ENCODE assay signal across 29 cellular contexts in the genomic region with DNA sequence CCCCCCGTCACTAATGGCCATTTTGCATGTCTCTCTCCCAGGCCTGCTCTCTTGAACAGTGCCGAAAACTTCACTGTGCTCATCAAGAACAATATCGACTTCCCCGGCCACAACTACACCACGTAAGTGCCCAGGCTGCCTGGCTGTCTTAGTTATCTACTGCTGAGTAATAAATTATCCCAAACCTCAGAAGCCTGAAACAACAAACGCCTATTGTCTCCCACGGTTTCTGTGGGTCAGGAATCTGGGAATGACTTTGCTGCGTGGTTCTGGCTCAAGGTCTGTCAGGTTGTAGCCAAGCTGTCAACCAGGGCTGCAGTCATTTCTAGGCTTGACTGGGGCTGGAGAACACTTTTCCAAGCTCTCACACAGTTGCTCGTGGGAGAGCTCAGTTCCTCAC. TPM values are rescaled to one million over a fixed set of nuclear protein-coding genes. Genes with fewer than 3 reads are reported as not detected.
DNase-seq lines count a peak whose midpoint lies in the region; ATAC-seq, FAIRE-seq and TF ChIP-seq lines count a peak whose summit lies in the region.
"Had no signal": no experiment of that assay in that cellular context is flagged by ENCODE, and none has a peak within 500 bp of the region (broad histone marks: within the 10 kb centered on the region; RNA-seq: fewer than 3 reads in every experiment).

No MANE protein-coding gene starts in this region.

- TF ChIP-seq RAD21 in K562 (CRISPR knock-in tag; conservative IDR thresholded peaks at IDR 0.05 in 1 of 2, IDR thresholded peaks at IDR 0.05 in 1 of 2), result 0 out of 4 replicates have a peak, but pooled peaks of 1 of the 2 experiments have one; percentile 12

- H3K36me3 ChIP-seq in K562 (ENCODE audit: control insufficient read depth, insufficient read depth, low read length) (no peaks in the 10 kb centered on the region), PC-9 (ENCODE audit: low read depth) (no peaks in the 10 kb centered on the region)
- H3K36me3 ChIP-seq: ovary, right atrium auricular region had no signal

- H2AFZ ChIP-seq in K562 (ENCODE audit: low read depth, low read length) (peak overlapping the region; percentile 26), PC-9 (no peak overlapping the region)
- H2AFZ ChIP-seq: hepatocyte had no signal

- H3K4me3 ChIP-seq in K562, result no peak overlapping the region
- H3K4me3 ChIP-seq in PC-9, result no peak overlapping the region
- H3K4me3 ChIP-seq: hepatocyte, ovary, right atrium auricular region, tibial artery had no signal

- no peak overlapping the region for H3K27ac ChIP-seq in K562 (ENCODE audit: extremely low read depth, low read depth, low read length)
- no peak overlapping the region for H3K27ac ChIP-seq in PC-9
- H3K27ac ChIP-seq: epithelial cell of prostate, hepatocyte, ovary, right atrium auricular region, tibial artery had no signal

- no peaks in the 10 kb centered on the region for H4K20me1 ChIP-seq in K562 (replicated peaks; ENCODE audit: control insufficient read depth, insufficient read depth, low read length)
- H4K20me1 ChIP-seq in PC-9 (ENCODE audit: insufficient read depth), result no peaks in the 10 kb centered on the region

- WGBS in K562 (ENCODE audit: insufficient coverage, low coverage, missing lambda C conversion rate), result 26% methylated on average over 9 of the region's 9 CpGs

- BruUV-seq in K562 (replicated peaks; lab: Mats Ljungman, UMichigan) (no TSS peak), PC-9 (replicated peaks; lab: Mats Ljungman, UMichigan) (no TSS peak)

- in situ Hi-C loops in K562 (cut with MboI), result no loop called here

- POLR2A ChIA-PET in K562 (lab: Yijun Ruan, JAX) (interaction anchor here (1.5 kb wide), 1 partner anchor 11 kb away, joined by 3 read pairs; no protein-coding TSS in a partner anchor), PC-9 (lab: Charles Lee; ENCODE audit: unreplicated experiment) (no interaction called here)

- TF ChIP-seq CTCF in K562 (IDR thresholded peaks at IDR 0.05 in 2 of 3, conservative IDR thresholded peaks at IDR 0.05 in 1 of 3; ENCODE audit: insufficient read depth in 2 of 3, low read depth in 1 of 3, low read length in 3 of 3) (no peak), PC-9 (conservative IDR thresholded peaks at IDR 0.05) (no peak)

- FAIRE-seq in K562 (lab: Jason Lieb, UNC), result no peak
- FAIRE-seq: A204.1 had no signal

- no peaks in the 10 kb centered on the region for H3K27me3 ChIP-seq in K562 (ENCODE audit: control insufficient read depth in 2 of 2, insufficient read depth in 2 of 2, low read length in 2 of 2)
- no peaks in the 10 kb centered on the region for H3K27me3 ChIP-seq in PC-9 (ENCODE audit: insufficient read depth, low read depth)
- H3K27me3 ChIP-seq: hepatocyte, ovary, right atrium auricular region, tibial artery had no signal

- no peak for TF ChIP-seq POLR2A in K562 (conservative IDR thresholded peaks at IDR 0.05)

- H3K4me1 ChIP-seq in K562 (replicated peaks in 1 of 2; ENCODE audit: control insufficient read depth in 2 of 2, insufficient read depth in 2 of 2, low read length in 2 of 2), result peaks cover 2 to 4% of the 10 kb centered on the region in 2 experiments; a peak in 2 of 5 replicates
- H3K4me1 ChIP-seq in PC-9 (replicated peaks; ENCODE audit: insufficient read depth), result peaks cover 5% of the 10 kb centered on the region
- H3K4me1 ChIP-seq: right atrium auricular region, tibial artery had no signal

- H3K9me2 ChIP-seq in PC-9 (ENCODE audit: insufficient read depth), result no peaks in the 10 kb centered on the region

- no peaks in the 10 kb centered on the region for H3K9me1 ChIP-seq in K562 (ENCODE audit: control insufficient read depth, insufficient read depth, low read length)

- H3K4me2 ChIP-seq in K562 (ENCODE audit: insufficient read depth, low read length) (no peak overlapping the region), PC-9 (no peak overlapping the region)
- H3K4me2 ChIP-seq: hepatocyte had no signal

- no peak overlapping the region; a peak in 1 of 4 replicates for H3K9ac ChIP-seq in K562 (ENCODE audit: insufficient read depth in 1 of 2, low read depth in 2 of 2, low read length in 2 of 2)

- DNase-seq in A172 (ENCODE audit: low spot score) (peak; percentile 83), NCI-H226 (peak; percentile 40), K562 (ENCODE audit: extremely low read depth in 1 of 4, low spot score in 3 of 4) (no peak), left kidney (ENCODE audit: low read depth, low spot score) (peak; percentile 26), head of caudate nucleus (no peak), PC-9 (no peak)
- DNase-seq in activated CD8-positive, alpha-beta memory T cell treated with anti-CD3 and anti-CD28 coated beads, Interleukin-2, amount 50 U/mL, for 4 hours, result no peak
- DNase-seq: activated CD4-positive, alpha-beta T cell treated with anti-CD3 and anti-CD28 coated beads for 4 hours; activated naive CD4-positive, alpha-beta T cell treated with anti-CD3 and anti-CD28 coated beads, Interleukin-2, amount 10 ng/mL, durations not matched to agents 7 days and 5 days; activated T-cell treated with anti-CD3 and anti-CD28 coated beads, Interleukin-2, amount 50 U/mL, for 72 hours; AML-193; aorta; CD4-positive, alpha-beta memory T cell; DMS153; effector CD4-positive, alpha-beta T cell; foreskin fibroblast; immature natural killer cell; NCI-H2029 treated with DMSO at 0.1 percent for 48 hours; NCI-H345; ovary; SHP77 treated with DMSO at 0.1 percent for 48 hours; stimulated activated naive CD4-positive, alpha-beta T cell treated with Interleukin-2 at 50 U/mL for 16 hours had no signal

- H3K79me2 ChIP-seq in K562 (ENCODE audit: control insufficient read depth, insufficient read depth, low read length), result no peaks in the 10 kb centered on the region
- H3K79me2 ChIP-seq in PC-9 (ENCODE audit: low read depth), result no peaks in the 10 kb centered on the region
- H3K79me2 ChIP-seq: hepatocyte had no signal

- TF ChIP-seq EP300 in K562 (IDR thresholded peaks at IDR 0.05; ENCODE audit: low read length), result no peak

- H3K9me3 ChIP-seq in K562 (replicated peaks; ENCODE audit: control insufficient read depth, insufficient read depth, low read depth, low read length) (no peaks in the 10 kb centered on the region), PC-9 (ENCODE audit: insufficient read depth, low read depth) (no peaks in the 10 kb centered on the region)
- H3K9me3 ChIP-seq: ovary, right atrium auricular region, tibial artery had no signal

- ATAC-seq in K562 (peak; percentile 58), HG02885 (IDR thresholded peaks at IDR 0.05; ENCODE audit: poor library complexity, unreplicated experiment) (no peak)
- ATAC-seq: activated T-cell treated with anti-CD3 and anti-CD28 coated beads, Interleukin-2, amount 50 U/mL, for 72 hours had no signal

- intact Hi-C loops in K562 (cut with micrococcal nuclease) (no loop called here), head of caudate nucleus (cut with DNase I) (no loop called here), PC-9 (cut with micrococcal nuclease; ENCODE audit: unreplicated experiment) (no loop called here)

- CTCF ChIA-PET in K562 (lab: Yijun Ruan, JAX; ENCODE audit: low intra/inter-chr PET ratio) (no interaction called here), PC-9 (lab: Charles Lee) (no interaction called here)

- peaks cover 7% of the 10 kb centered on the region; the same call in 1 of the 2 replicates for H3F3A ChIP-seq in PC-9 (ENCODE audit: insufficient read depth, low read depth)

TF ChIP-seq in K562, 482 proteins besides CTCF, POLR2A, EP300 and RAD21 (continues in another document):
- no peak for TF ChIP-seq PCBP1 (IDR thresholded peaks at IDR 0.05; ENCODE audit: low read depth, low read length, poor library complexity, severe bottlenecking)

RNA-seq across cellular contexts. Expression of a gene that starts 32.6 kb away (rescaled TPM):
- total RNA-seq in A172 (2014; rRNA removed; shearing (Covaris generic)), result 1.9 and 3.8 TPM in 2 replicates
- 0.42 TPM in 1 of 2 replicates, not detected in the other for total RNA-seq in K562 (2011; cell fraction: chromatin; rRNA removed; ENCODE audit: low replicate concordance)
- 0.13 TPM in 1 of 2 replicates, not detected in the other for total RNA-seq in K562 (2011; cell fraction: nucleolus; rRNA removed)
- 0.31 and 0.37 TPM in 2 replicates for total RNA-seq in K562 (2011; cell fraction: nucleoplasm; rRNA removed)
- total RNA-seq in K562 (2014; rRNA removed), result 0.09 and 0.20 TPM in 2 replicates
- 0.38 and 0.44 TPM in 2 replicates for total RNA-seq in K562 (2014; rRNA removed; fragmentation: Illumina TruSeq; extraction: Trizol)
- total RNA-seq in K562 (2015; rRNA removed; fragmentation: Illumina TruSeq; extraction: Trizol), result 0.25 and 0.30 TPM in 2 replicates
- total RNA-seq in K562 (2021), result 0.40 TPM in 2 replicates
- 0.04 and 0.12 TPM in 2 replicates for polyA plus RNA-seq in K562 (2011; rRNA removed)
- polyA plus RNA-seq in K562 (2011; cell fraction: cytosol; rRNA removed), result 0.04 TPM in 1 of 2 replicates, not detected in the other
- 0.08 TPM in 1 of 2 replicates, not detected in the other for polyA plus RNA-seq in K562 (2011; cell fraction: nucleus; rRNA removed)
- polyA plus RNA-seq in K562 (2012), result 0.68 and 6.5 TPM in 2 replicates
- 0.46 and 0.65 TPM in 2 replicates for polyA plus RNA-seq in K562 (2014; fragmentation: Illumina TruSeq; extraction: Trizol)
- under 1 TPM; 0.30 to 0.38 TPM for polyA plus RNA-seq in K562 (2014; fragmentation: Nextera tagmentation; extraction: Ambion mirVana)
- polyA plus RNA-seq in K562 (2014; rRNA removed), result 0.15 and 0.27 TPM in 2 replicates
- not detected in 2 replicates for polyA minus RNA-seq in K562 (2011; rRNA and poly(A)+ RNA removed)
- polyA minus RNA-seq in K562 (2011; cell fraction: cytosol; rRNA and poly(A)+ RNA removed), result not detected in 2 replicates
- not detected in 2 replicates for polyA minus RNA-seq in K562 (2011; cell fraction: nucleus; rRNA and poly(A)+ RNA removed)
- total RNA-seq in PC-9 (2021), result 2.2 and 3.2 TPM in 2 replicates
- total RNA-seq: G401 had no signal

RNA-seq across cellular contexts. Expression of a gene that starts 44.6 kb away (rescaled TPM):
- 16.2 and 23.7 TPM in 2 replicates for total RNA-seq in A172 (2014; rRNA removed; shearing (Covaris generic))
- 40.9 and 60.5 TPM in 2 replicates for total RNA-seq in K562 (2011; cell fraction: chromatin; rRNA removed; ENCODE audit: low replicate concordance)
- 47.8 and 47.9 TPM in 2 replicates for total RNA-seq in K562 (2011; cell fraction: nucleolus; rRNA removed)
- 55.4 and 61.5 TPM in 2 replicates for total RNA-seq in K562 (2011; cell fraction: nucleoplasm; rRNA removed)
- total RNA-seq in K562 (2014; rRNA removed), result 14.3 and 18.9 TPM in 2 replicates
- total RNA-seq in K562 (2014; rRNA removed; fragmentation: Illumina TruSeq; extraction: Trizol), result 7.8 and 9.6 TPM in 2 replicates
- 8.3 and 10.5 TPM in 2 replicates for total RNA-seq in K562 (2015; rRNA removed; fragmentation: Illumina TruSeq; extraction: Trizol)
- total RNA-seq in K562 (2021), result 12.8 and 14.2 TPM in 2 replicates
- 15.4 and 20.8 TPM in 2 replicates for polyA plus RNA-seq in K562 (2011; rRNA removed)
- polyA plus RNA-seq in K562 (2011; cell fraction: cytosol; rRNA removed), result 21.4 and 26.2 TPM in 2 replicates
- polyA plus RNA-seq in K562 (2011; cell fraction: nucleus; rRNA removed), result 26.6 and 29.1 TPM in 2 replicates
- polyA plus RNA-seq in K562 (2012), result 12.8 and 57.1 TPM in 2 replicates
- polyA plus RNA-seq in K562 (2014; fragmentation: Illumina TruSeq; extraction: Trizol), result 11.7 and 13.0 TPM in 2 replicates
- 1 to 10 TPM; 6.6 to 10.0 TPM for polyA plus RNA-seq in K562 (2014; fragmentation: Nextera tagmentation; extraction: Ambion mirVana)
- polyA plus RNA-seq in K562 (2014; rRNA removed), result 21.5 and 23.4 TPM in 2 replicates
- 14.9 and 19.2 TPM in 2 replicates for polyA minus RNA-seq in K562 (2011; rRNA and poly(A)+ RNA removed)
- 5.3 and 9.4 TPM in 2 replicates for polyA minus RNA-seq in K562 (2011; cell fraction: cytosol; rRNA and poly(A)+ RNA removed)
- 10.4 and 14.0 TPM in 2 replicates for polyA minus RNA-seq in K562 (2011; cell fraction: nucleus; rRNA and poly(A)+ RNA removed)
- 21.0 and 28.1 TPM in 2 replicates for total RNA-seq in PC-9 (2021)

Comparison
In these comparisons a context has a peak if more than half of its experiments do, and no peak if none do; other contexts are left out.
1. DNase-seq: peak in A172 (single experiment), NCI-H226 (single experiment) and left kidney (single experiment); none in K562 (0 of 4), head of caudate nucleus (0 of 42), activated CD8-positive, alpha-beta memory T cell treated with anti-CD3 and anti-CD28 coated beads, Interleukin-2, amount 50 U/mL, for 4 hours (single experiment) and PC-9 (0 of 2).